In genomic region chr5:115962239-115962564, GRCh38 we compare ENCODE assay signal across 12 cellular contexts. TPM values are rescaled to one million over a fixed set of nuclear protein-coding genes. Genes with fewer than 3 reads are reported as not detected.
DNase-seq lines count a peak whose midpoint lies in the region; ATAC-seq, FAIRE-seq and TF ChIP-seq lines count a peak whose summit lies in the region.
"Had no signal": no experiment of that assay in that cellular context is flagged by ENCODE, and none has a peak within 500 bp of the region (broad histone marks: within the 10 kb centered on the region; RNA-seq: fewer than 3 reads in every experiment).

A gene with protein sequence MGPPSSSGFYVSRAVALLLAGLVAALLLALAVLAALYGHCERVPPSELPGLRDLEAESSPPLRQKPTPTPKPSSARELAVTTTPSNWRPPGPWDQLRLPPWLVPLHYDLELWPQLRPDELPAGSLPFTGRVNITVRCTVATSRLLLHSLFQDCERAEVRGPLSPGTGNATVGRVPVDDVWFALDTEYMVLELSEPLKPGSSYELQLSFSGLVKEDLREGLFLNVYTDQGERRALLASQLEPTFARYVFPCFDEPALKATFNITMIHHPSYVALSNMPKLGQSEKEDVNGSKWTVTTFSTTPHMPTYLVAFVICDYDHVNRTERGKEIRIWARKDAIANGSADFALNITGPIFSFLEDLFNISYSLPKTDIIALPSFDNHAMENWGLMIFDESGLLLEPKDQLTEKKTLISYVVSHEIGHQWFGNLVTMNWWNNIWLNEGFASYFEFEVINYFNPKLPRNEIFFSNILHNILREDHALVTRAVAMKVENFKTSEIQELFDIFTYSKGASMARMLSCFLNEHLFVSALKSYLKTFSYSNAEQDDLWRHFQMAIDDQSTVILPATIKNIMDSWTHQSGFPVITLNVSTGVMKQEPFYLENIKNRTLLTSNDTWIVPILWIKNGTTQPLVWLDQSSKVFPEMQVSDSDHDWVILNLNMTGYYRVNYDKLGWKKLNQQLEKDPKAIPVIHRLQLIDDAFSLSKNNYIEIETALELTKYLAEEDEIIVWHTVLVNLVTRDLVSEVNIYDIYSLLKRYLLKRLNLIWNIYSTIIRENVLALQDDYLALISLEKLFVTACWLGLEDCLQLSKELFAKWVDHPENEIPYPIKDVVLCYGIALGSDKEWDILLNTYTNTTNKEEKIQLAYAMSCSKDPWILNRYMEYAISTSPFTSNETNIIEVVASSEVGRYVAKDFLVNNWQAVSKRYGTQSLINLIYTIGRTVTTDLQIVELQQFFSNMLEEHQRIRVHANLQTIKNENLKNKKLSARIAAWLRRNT (plus strand): TSS chr5:115962475. CDS start chr5:115962618, 143 bp downstream.

- intact Hi-C loops in left cardiac atrium (cut with DNase I) (no loop called here), endothelial cell of umbilical vein (cut with micrococcal nuclease) (loop anchor here (1.0 to 5.0 kb wide), 4 partner anchors 16 to 330 kb away; partner anchors contain the start of genes AP3S1, ARL14EPL and ATG12), vagina (cut with DNase I) (no loop called here)
- intact Hi-C loops in naive thymus-derived CD4-positive, alpha-beta T cell (cut with micrococcal nuclease) = loop anchor here in 1 of 2 donors (10.0 kb wide), 1 partner anchor 613 kb away; the partner anchor contains the start of gene SEMA6A

- no peak for FAIRE-seq in endothelial cell of umbilical vein (lab: Jason Lieb, UNC)

- H3K9me3 ChIP-seq in cardiac muscle cell (ENCODE audit: low read depth) = no peaks in the 10 kb centered on the region
- H3K9me3 ChIP-seq in endothelial cell of umbilical vein (replicated peaks; ENCODE audit: control insufficient read depth, insufficient read depth, low read length) = no peaks in the 10 kb centered on the region
- H3K9me3 ChIP-seq in naive thymus-derived CD4-positive, alpha-beta T cell (ENCODE audit: control insufficient read depth in 2 of 3, low read length in 3 of 3) = no peaks in the 10 kb centered on the region
- no peaks in the 10 kb centered on the region for H3K9me3 ChIP-seq in vagina

- BruUV-seq in endothelial cell of umbilical vein (replicated peaks; lab: Mats Ljungman, UMichigan) = no TSS peak

- H3K27ac ChIP-seq in cardiac muscle cell = no peak within 1 kb of the TSS
- no peak within 1 kb of the TSS for H3K27ac ChIP-seq in endothelial cell of umbilical vein (ENCODE audit: insufficient read depth, low read depth, low read length)
- H3K27ac ChIP-seq in naive thymus-derived CD4-positive, alpha-beta T cell (ENCODE audit: low read depth, low read length) = no peak within 1 kb of the TSS
- H3K27ac ChIP-seq in vagina = peak within 1 kb of the TSS; percentile 41
- H3K27ac ChIP-seq: BLaER1 treated with 17β-estradiol and CSF1 and Interleukin-3, amounts not matched to agents 10 nM and 100 nM had no signal

- peaks cover 3 to 19% (median 10%) of the 10 kb centered on the region in 7 donors for H3K4me1 Mint-ChIP-seq in naive thymus-derived CD4-positive, alpha-beta T cell

- no peaks in the 10 kb centered on the region for H3K36me3 Mint-ChIP-seq in naive thymus-derived CD4-positive, alpha-beta T cell

- H3K9ac ChIP-seq in endothelial cell of umbilical vein (replicated peaks; ENCODE audit: extremely low read depth, insufficient read depth, low read length) = no peak within 1 kb of the TSS
- H3K9ac ChIP-seq: BLaER1 treated with 17β-estradiol and CSF1 and Interleukin-3, amounts not matched to agents 10 nM and 100 nM had no signal

- no peak for TF ChIP-seq CTCF in cardiac muscle cell (IDR thresholded peaks at IDR 0.05; ENCODE audit: low read depth, low read length)
- no peak for TF ChIP-seq CTCF in endothelial cell of umbilical vein (IDR thresholded peaks at IDR 0.05; ENCODE audit: extremely low read depth in 1 of 2, insufficient read depth in 1 of 2, low read depth in 1 of 2, low read length in 2 of 2)
- no peak for TF ChIP-seq CTCF in vagina (IDR thresholded peaks at IDR 0.05)

- H3K27ac Mint-ChIP-seq in naive thymus-derived CD4-positive, alpha-beta T cell = no peak within 1 kb of the TSS

- no peaks in the 10 kb centered on the region for H3K9me1 ChIP-seq in endothelial cell of umbilical vein (replicated peaks; ENCODE audit: control insufficient read depth, extremely low read depth, insufficient read depth, low read length)

- H3K79me2 ChIP-seq in endothelial cell of umbilical vein (ENCODE audit: control insufficient read depth, insufficient read depth, low read length) = no peaks in the 10 kb centered on the region

- ATAC-seq in left cardiac atrium = no peak
- no peak for ATAC-seq in naive thymus-derived CD4-positive, alpha-beta T cell
- no peak for ATAC-seq in HG03025 (IDR thresholded peaks at IDR 0.05; ENCODE audit: low FRiP score, unreplicated experiment)

- CTCF ChIA-PET in endothelial cell of umbilical vein (lab: Charles Lee) = interaction anchor here (0.9 to 3.8 kb wide), 12 partner anchors 8 to 106 kb away, joined by 3 to 17 read pairs (median 4); partner anchors contain the start of gene ARL14EPL
- CTCF ChIA-PET in naive thymus-derived CD4-positive, alpha-beta T cell (lab: Charles Lee) = no interaction called here

- H3K4me2 ChIP-seq in endothelial cell of umbilical vein (ENCODE audit: insufficient read depth, low read length) = peak within 1 kb of the TSS; percentile 62
- H3K4me2 ChIP-seq: BLaER1 treated with 17β-estradiol and CSF1 and Interleukin-3, amounts not matched to agents 10 nM and 100 nM had no signal

- no peaks in the 10 kb centered on the region for H4K20me1 ChIP-seq in endothelial cell of umbilical vein (replicated peaks; ENCODE audit: control insufficient read depth, extremely low read depth, insufficient read depth, low read length)
- H4K20me1 ChIP-seq: BLaER1 treated with 17β-estradiol and CSF1 and Interleukin-3, amounts not matched to agents 10 nM and 100 nM had no signal

- H3K4me1 ChIP-seq in cardiac muscle cell (ENCODE audit: low read depth) (no peaks in the 10 kb centered on the region), endothelial cell of umbilical vein (ENCODE audit: control insufficient read depth, extremely low read depth, insufficient read depth, low read length) (peaks cover 11% of the 10 kb centered on the region), vagina (peaks cover 22% of the 10 kb centered on the region)
- no peaks in the 10 kb centered on the region for H3K4me1 ChIP-seq in naive thymus-derived CD4-positive, alpha-beta T cell (ENCODE audit: control insufficient read depth in 2 of 2, insufficient read depth in 2 of 2, low read length in 2 of 2)
- H3K4me1 ChIP-seq: BLaER1 treated with 17β-estradiol and CSF1 and Interleukin-3, amounts not matched to agents 10 nM and 100 nM had no signal

- peaks cover 0 to 6% (median 0%) of the 10 kb centered on the region in 11 donors for H3K9me3 Mint-ChIP-seq in naive thymus-derived CD4-positive, alpha-beta T cell

- peak in 1 of 2 donors; percentile 3 for DNase-seq in cardiac muscle cell (ENCODE audit: low read depth in 1 of 2, low spot score in 1 of 2)
- DNase-seq in left cardiac atrium = no peak
- no peak for DNase-seq in endothelial cell of umbilical vein (ENCODE audit: low read depth, low spot score)
- no peak for DNase-seq in naive thymus-derived CD4-positive, alpha-beta T cell
- DNase-seq in vagina (ENCODE audit: extremely low spot score in 2 of 2) = no peak
- no peak for DNase-seq in stimulated activated CD4-positive, alpha-beta T cell treated with anti-CD3 and anti-CD28 coated beads, Interleukin-2, amount 100 ng/mL, for 24 hours
- DNase-seq in NCI-H774 (lab: John Stamatoyannopoulos, UW) = no peak
- DNase-seq: hypothalamus; RPMI8226; stimulated activated CD4-positive, alpha-beta T cell treated with anti-CD3 and anti-CD28 coated beads, Interleukin-2, amount 100 ng/mL, for 48 hours had no signal

- H3K36me3 ChIP-seq in cardiac muscle cell (no peaks in the 10 kb centered on the region), endothelial cell of umbilical vein (ENCODE audit: control insufficient read depth in 2 of 2, extremely low read depth in 1 of 2, insufficient read depth in 2 of 2, low read length in 2 of 2) (no peaks in the 10 kb centered on the region), vagina (no peaks in the 10 kb centered on the region)
- no peaks in the 10 kb centered on the region for H3K36me3 ChIP-seq in naive thymus-derived CD4-positive, alpha-beta T cell (ENCODE audit: control insufficient read depth in 2 of 3, insufficient read depth in 3 of 3, low read length in 3 of 3)
- H3K36me3 ChIP-seq: BLaER1 treated with 17β-estradiol and CSF1 and Interleukin-3, amounts not matched to agents 10 nM and 100 nM had no signal

- peak within 1 kb of the TSS; percentile 80 for H2AFZ ChIP-seq in endothelial cell of umbilical vein (ENCODE audit: low read depth, low read length)

- POLR2A ChIA-PET in endothelial cell of umbilical vein (lab: Charles Lee) = no interaction called here
- POLR2A ChIA-PET in naive thymus-derived CD4-positive, alpha-beta T cell (lab: Charles Lee) = no interaction called here

- dilution Hi-C loops in endothelial cell of umbilical vein (cut with MboI; ENCODE audit: extremely low pct_ligation_motif_present, low sequenced_read_pairs) = no loop called here

- peak within 1 kb of the TSS; percentile 36 for H3K4me3 ChIP-seq in cardiac muscle cell
- H3K4me3 ChIP-seq in endothelial cell of umbilical vein (replicated peaks in 1 of 3; ENCODE audit: insufficient read depth in 1 of 3, low read depth in 1 of 3, low read length in 3 of 3) = peak within 1 kb of the TSS; percentile 12 to 48 (median 32)
- no peak within 1 kb of the TSS for H3K4me3 ChIP-seq in naive thymus-derived CD4-positive, alpha-beta T cell (ENCODE audit: low read length)
- H3K4me3 ChIP-seq in vagina = peak within 1 kb of the TSS; percentile 42 to 44
- H3K4me3 ChIP-seq: BLaER1 treated with 17β-estradiol and CSF1 and Interleukin-3, amounts not matched to agents 10 nM and 100 nM had no signal

- peaks cover 51 to 65% (median 59%) of the 10 kb centered on the region in 5 donors for H3K27me3 Mint-ChIP-seq in naive thymus-derived CD4-positive, alpha-beta T cell

- H3K27me3 ChIP-seq in cardiac muscle cell (peaks cover 96% of the 10 kb centered on the region), endothelial cell of umbilical vein (ENCODE audit: control insufficient read depth in 2 of 2, insufficient read depth in 2 of 2, low read length in 2 of 2) (peaks cover 3 to 40% of the 10 kb centered on the region in 2 experiments), vagina (no peaks in the 10 kb centered on the region)
- peaks cover 0 to 3% of the 10 kb centered on the region in 2 donors for H3K27me3 ChIP-seq in naive thymus-derived CD4-positive, alpha-beta T cell (ENCODE audit: control insufficient read depth in 2 of 2, insufficient read depth in 2 of 2, low read length in 2 of 2)
- H3K27me3 ChIP-seq: BLaER1 treated with 17β-estradiol and CSF1 and Interleukin-3, amounts not matched to agents 10 nM and 100 nM had no signal

- no peak for TF ChIP-seq POLR2A in endothelial cell of umbilical vein (IDR thresholded peaks at IDR 0.05; ENCODE audit: low read depth, low read length)
- no peak for TF ChIP-seq POLR2A in vagina (IDR thresholded peaks at IDR 0.05)

- peak within 1 kb of the TSS in 7 of 10 donors; percentile 28 to 55 (median 46) for H3K4me3 Mint-ChIP-seq in naive thymus-derived CD4-positive, alpha-beta T cell

RNA-seq across cellular contexts. Expression of the gene that starts here (rescaled TPM):
- 0.36 and 3.0 TPM in 2 replicates for total RNA-seq in cardiac muscle cell
- polyA plus RNA-seq in cardiac muscle cell = 0.25 TPM in 1 of 2 replicates, not detected in the other
- total RNA-seq in left cardiac atrium = 1 to 10 TPM in 1 of 2 donors, under 1 TPM in 1; 0.65 to 3.9 TPM
- total RNA-seq in endothelial cell of umbilical vein = 0.28 and 0.38 TPM in 2 replicates
- polyA plus RNA-seq in endothelial cell of umbilical vein = 0.11 TPM in 2 replicates
- polyA plus RNA-seq in endothelial cell of umbilical vein (2011; cell fraction: cytosol; rRNA removed) = 0.10 and 0.17 TPM in 2 replicates
- polyA plus RNA-seq in endothelial cell of umbilical vein (2011; cell fraction: nucleus; rRNA removed) = 0.39 and 1.6 TPM in 2 replicates
- not detected in 2 replicates for polyA plus RNA-seq in endothelial cell of umbilical vein (2012)
- polyA minus RNA-seq in endothelial cell of umbilical vein = 0.11 TPM in 1 of 2 replicates, not detected in the other
- polyA minus RNA-seq in endothelial cell of umbilical vein (2011; cell fraction: cytosol; rRNA and poly(A)+ RNA removed) = not detected
- polyA minus RNA-seq in endothelial cell of umbilical vein (2011; cell fraction: nucleus; rRNA and poly(A)+ RNA removed) = 0.58 and 0.82 TPM in 2 replicates
- under 1 TPM in 1 of 5 experiments, not detected in 4; 0.16 TPM for total RNA-seq in naive thymus-derived CD4-positive, alpha-beta T cell
- polyA plus RNA-seq in naive thymus-derived CD4-positive, alpha-beta T cell = not detected
- 1.7 TPM for total RNA-seq in vagina
